21 cellular contexts compared by ENCODE assay signal in the genomic region with DNA sequence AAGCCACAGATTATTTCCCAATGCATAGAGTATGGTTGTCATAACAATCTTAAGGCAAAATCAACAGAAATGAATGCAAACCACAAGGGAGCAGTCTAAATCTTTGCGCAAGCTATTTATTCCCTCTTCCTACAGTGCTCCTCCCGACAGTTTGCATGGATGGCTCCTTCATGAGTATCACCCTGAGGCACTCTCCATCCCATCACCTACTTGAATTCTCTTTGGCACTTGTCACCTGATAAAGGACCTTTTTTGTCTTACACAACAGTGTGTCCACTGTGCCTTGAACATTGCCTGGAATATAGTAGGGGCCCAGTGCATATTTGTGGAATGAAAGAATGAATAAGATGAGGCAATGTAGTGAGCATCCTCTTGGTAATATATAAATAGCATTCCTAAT.
"Had no signal": no experiment of that assay in that cellular context is flagged by ENCODE, and none has a peak within 500 bp of the region (broad histone marks: within the 10 kb centered on the region; RNA-seq: fewer than 3 reads in every experiment).

No MANE protein-coding gene starts in this region.

- ATAC-seq: activated CD8-positive, alpha-beta T cell treated with anti-CD3 and anti-CD28 coated beads for 36 hours; activated T-cell treated with anti-CD3 and anti-CD28 coated beads, Interleukin-2, amount 50 U/mL, for 72 hours; T-helper 17 cell had no signal

- DNase-seq: activated B cell treated with CpG ODN at 0.5 μM for 24 hours; activated CD4-positive, alpha-beta T cell treated with anti-CD3 and anti-CD28 coated beads, Interleukin-2, amount 50 U/mL, for 1 hour; activated CD8-positive, alpha-beta memory T cell treated with anti-CD3 and anti-CD28 coated beads, Interleukin-2, amount 50 U/mL, for 4 hours; activated CD8-positive, alpha-beta T cell treated with anti-CD3 and anti-CD28 coated beads for 36 hours; activated gamma-delta T cell treated with Interleukin-2 at 50 U/mL for 16 hours; activated naive CD4-positive, alpha-beta T cell treated with anti-CD3 and anti-CD28 coated beads, Interleukin-2, amount 10 ng/mL, durations not matched to agents 7 days and 5 days; activated naive CD8-positive, alpha-beta T cell treated with anti-CD3 and anti-CD28 coated beads for 36 hours; activated T-cell treated with anti-CD3 and anti-CD28 coated beads, Interleukin-2, amount 50 U/mL, for 72 hours; aorta; central memory CD4-positive, alpha-beta T cell; MG63; NCI-H1105 treated with DMSO at 0.1 percent for 48 hours; NCI-H1436 treated with DMSO at 0.1 percent for 48 hours; NCI-H187; NCI-H2081; NCI-H446; NCI-H524; PC-9; SIG-M5; T-helper 17 cell; T-helper 9 cell had no signal

- H3K4me3 ChIP-seq: MG63, PC-9 had no signal
